In genomic region chrX:99777912-99778311, GRCh38 we compare ENCODE assay signal across 23 cellular contexts.
"Had no signal": no experiment of that assay in that cellular context is flagged by ENCODE, and none has a peak within 500 bp of the region (broad histone marks: within the 10 kb centered on the region; RNA-seq: fewer than 3 reads in every experiment).

No MANE protein-coding gene starts in this region.

- ATAC-seq: effector memory CD8-positive, alpha-beta T cell; gastrocnemius medialis; heart right ventricle; left cardiac atrium; left lung; left ventricle myocardium superior; lower lobe of right lung; naive thymus-derived CD4-positive, alpha-beta T cell had no signal

- H3K27me3 ChIP-seq: colonic mucosa, esophagus squamous epithelium, gastrocnemius medialis, heart right ventricle, left lung had no signal

- H3K27ac ChIP-seq: colonic mucosa, esophagus squamous epithelium, gastrocnemius medialis, heart right ventricle, left lung, lower lobe of right lung had no signal

- H3K36me3 ChIP-seq: colonic mucosa, esophagus squamous epithelium, gastrocnemius medialis, heart right ventricle, left lung, lower lobe of right lung had no signal

- H3K4me3 Mint-ChIP-seq: dendritic cell treated with granulocyte-macrophage colony-stimulating factor and Interleukin-4, amounts not matched to agents 40 ng/mL and 50 ng/mL, for 4 days; effector memory CD8-positive, alpha-beta T cell; naive thymus-derived CD4-positive, alpha-beta T cell had no signal

- H3K9me3 ChIP-seq: colonic mucosa, gastrocnemius medialis, heart right ventricle, left lung, lower lobe of right lung had no signal

- H3K4me3 ChIP-seq: colonic mucosa, esophagus squamous epithelium, gastrocnemius medialis, heart right ventricle, left lung, lower lobe of right lung had no signal

- FAIRE-seq: endothelial cell of umbilical vein, islet of Langerhans, keratinocyte had no signal

- H3K36me3 Mint-ChIP-seq: naive thymus-derived CD4-positive, alpha-beta T cell had no signal

- DNase-seq: colonic mucosa; cortex of kidney; effector CD8-positive, alpha-beta T cell; effector memory CD8-positive, alpha-beta T cell; esophagus squamous epithelium; foreskin fibroblast; foreskin melanocyte; gastrocnemius medialis; glutamatergic neuron; head of caudate nucleus; heart right ventricle; hippocampal formation; left cardiac atrium; left lung; left ventricle myocardium superior; lower lobe of right lung; mesenchymal stem cell; midbrain; naive thymus-derived CD4-positive, alpha-beta T cell had no signal

- H3K27ac Mint-ChIP-seq: dendritic cell treated with granulocyte-macrophage colony-stimulating factor and Interleukin-4, amounts not matched to agents 40 ng/mL and 50 ng/mL, for 4 days; effector memory CD8-positive, alpha-beta T cell; naive thymus-derived CD4-positive, alpha-beta T cell had no signal

- H3K27me3 Mint-ChIP-seq: dendritic cell treated with granulocyte-macrophage colony-stimulating factor and Interleukin-4, amounts not matched to agents 40 ng/mL and 50 ng/mL, for 4 days; effector memory CD8-positive, alpha-beta T cell; naive thymus-derived CD4-positive, alpha-beta T cell had no signal

- H3K4me1 ChIP-seq: colonic mucosa, esophagus squamous epithelium, gastrocnemius medialis, heart right ventricle, left lung, lower lobe of right lung had no signal

- H3K9me3 Mint-ChIP-seq: effector memory CD8-positive, alpha-beta T cell had no signal

- H3K4me1 Mint-ChIP-seq: naive thymus-derived CD4-positive, alpha-beta T cell had no signal
